In genomic region chr19:37217855-37218591, GRCh38 we compare ENCODE assay signal across 1 cellular context.
A peak's percentile ranks its signal among the peaks of the same experiment; 100 is the strongest.
TF ChIP-seq lines count a peak whose summit lies in the region.

Gene ZNF383 (plus strand): TSS chr19:37218214. CDS start chr19:37230454, 12,240 bp downstream.

TF ChIP-seq in HEK293, 187 proteins besides CTCF, POLR2A, EP300 and RAD21 (continued from another document and continues in another):
- no peak; the same call in none of the 2 replicates for TF ChIP-seq ZSCAN5A (tag by site-specific recombination; IDR thresholded peaks at IDR 0.05)
- peak; percentile 89 for TF ChIP-seq ZNF561 (tag by site-specific recombination; IDR thresholded peaks at IDR 0.05; ENCODE audit: borderline replicate concordance)
- TF ChIP-seq ZNF354C (tag by site-specific recombination; IDR thresholded peaks at IDR 0.05; ENCODE audit: borderline replicate concordance, low read depth) = no peak
- TF ChIP-seq PRDM4 (tag by site-specific recombination; IDR thresholded peaks at IDR 0.05) = peak; percentile 58; the same call in 1 of the 2 replicates
- peak; percentile 97 for TF ChIP-seq ZNF324 (tag by site-specific recombination; IDR thresholded peaks at IDR 0.05)
- no peak for TF ChIP-seq ZBTB6 (tag by site-specific recombination; IDR thresholded peaks at IDR 0.05)
- TF ChIP-seq SALL2 (tag by site-specific recombination; IDR thresholded peaks at IDR 0.05; ENCODE audit: borderline replicate concordance) = no peak
- TF ChIP-seq ZNF777 (tag by site-specific recombination; IDR thresholded peaks at IDR 0.05; ENCODE audit: borderline replicate concordance) = no peak
- no peak for TF ChIP-seq ZNF426 (tag by site-specific recombination; IDR thresholded peaks at IDR 0.05)
- peak; percentile 100 for TF ChIP-seq ZNF335 (tag by site-specific recombination; conservative IDR thresholded peaks at IDR 0.05)
- no peak for TF ChIP-seq ZNF530 (tag by site-specific recombination; IDR thresholded peaks at IDR 0.05; ENCODE audit: low read depth)
- TF ChIP-seq, protein P1, sequence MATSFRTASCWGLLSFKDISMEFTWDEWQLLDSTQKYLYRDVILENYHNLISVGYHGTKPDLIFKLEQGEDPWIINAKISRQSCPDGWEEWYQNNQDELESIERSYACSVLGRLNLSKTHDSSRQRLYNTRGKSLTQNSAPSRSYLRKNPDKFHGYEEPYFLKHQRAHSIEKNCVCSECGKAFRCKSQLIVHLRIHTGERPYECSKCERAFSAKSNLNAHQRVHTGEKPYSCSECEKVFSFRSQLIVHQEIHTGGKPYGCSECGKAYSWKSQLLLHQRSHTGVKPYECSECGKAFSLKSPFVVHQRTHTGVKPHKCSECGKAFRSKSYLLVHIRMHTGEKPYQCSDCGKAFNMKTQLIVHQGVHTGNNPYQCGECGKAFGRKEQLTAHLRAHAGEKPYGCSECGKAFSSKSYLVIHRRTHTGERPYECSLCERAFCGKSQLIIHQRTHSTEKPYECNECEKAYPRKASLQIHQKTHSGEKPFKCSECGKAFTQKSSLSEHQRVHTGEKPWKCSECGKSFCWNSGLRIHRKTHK (tag by site-specific recombination; IDR thresholded peaks at IDR 0.05) = no peak
- peak; percentile 87; the same call in 1 of the 2 replicates for TF ChIP-seq OVOL3 (tag by site-specific recombination; IDR thresholded peaks at IDR 0.05)
- TF ChIP-seq ZNF76 (tag by site-specific recombination; IDR thresholded peaks at IDR 0.05; ENCODE audit: borderline replicate concordance, low read depth) = peak; percentile 99
- peak; percentile 92 for TF ChIP-seq SP7 (tag by site-specific recombination; IDR thresholded peaks at IDR 0.05)
- TF ChIP-seq ZBTB17 (tag by site-specific recombination; IDR thresholded peaks at IDR 0.05) = peak; percentile 100
- no peak; the same call in 1 of the 2 replicates for TF ChIP-seq ZNF514 (tag by site-specific recombination; IDR thresholded peaks at IDR 0.05)
- TF ChIP-seq GLIS1 (tag by site-specific recombination; IDR thresholded peaks at IDR 0.05) = peak; percentile 40
- TF ChIP-seq ZNF221 (tag by site-specific recombination; IDR thresholded peaks at IDR 0.05; ENCODE audit: borderline replicate concordance) = no peak
- TF ChIP-seq, protein P2, sequence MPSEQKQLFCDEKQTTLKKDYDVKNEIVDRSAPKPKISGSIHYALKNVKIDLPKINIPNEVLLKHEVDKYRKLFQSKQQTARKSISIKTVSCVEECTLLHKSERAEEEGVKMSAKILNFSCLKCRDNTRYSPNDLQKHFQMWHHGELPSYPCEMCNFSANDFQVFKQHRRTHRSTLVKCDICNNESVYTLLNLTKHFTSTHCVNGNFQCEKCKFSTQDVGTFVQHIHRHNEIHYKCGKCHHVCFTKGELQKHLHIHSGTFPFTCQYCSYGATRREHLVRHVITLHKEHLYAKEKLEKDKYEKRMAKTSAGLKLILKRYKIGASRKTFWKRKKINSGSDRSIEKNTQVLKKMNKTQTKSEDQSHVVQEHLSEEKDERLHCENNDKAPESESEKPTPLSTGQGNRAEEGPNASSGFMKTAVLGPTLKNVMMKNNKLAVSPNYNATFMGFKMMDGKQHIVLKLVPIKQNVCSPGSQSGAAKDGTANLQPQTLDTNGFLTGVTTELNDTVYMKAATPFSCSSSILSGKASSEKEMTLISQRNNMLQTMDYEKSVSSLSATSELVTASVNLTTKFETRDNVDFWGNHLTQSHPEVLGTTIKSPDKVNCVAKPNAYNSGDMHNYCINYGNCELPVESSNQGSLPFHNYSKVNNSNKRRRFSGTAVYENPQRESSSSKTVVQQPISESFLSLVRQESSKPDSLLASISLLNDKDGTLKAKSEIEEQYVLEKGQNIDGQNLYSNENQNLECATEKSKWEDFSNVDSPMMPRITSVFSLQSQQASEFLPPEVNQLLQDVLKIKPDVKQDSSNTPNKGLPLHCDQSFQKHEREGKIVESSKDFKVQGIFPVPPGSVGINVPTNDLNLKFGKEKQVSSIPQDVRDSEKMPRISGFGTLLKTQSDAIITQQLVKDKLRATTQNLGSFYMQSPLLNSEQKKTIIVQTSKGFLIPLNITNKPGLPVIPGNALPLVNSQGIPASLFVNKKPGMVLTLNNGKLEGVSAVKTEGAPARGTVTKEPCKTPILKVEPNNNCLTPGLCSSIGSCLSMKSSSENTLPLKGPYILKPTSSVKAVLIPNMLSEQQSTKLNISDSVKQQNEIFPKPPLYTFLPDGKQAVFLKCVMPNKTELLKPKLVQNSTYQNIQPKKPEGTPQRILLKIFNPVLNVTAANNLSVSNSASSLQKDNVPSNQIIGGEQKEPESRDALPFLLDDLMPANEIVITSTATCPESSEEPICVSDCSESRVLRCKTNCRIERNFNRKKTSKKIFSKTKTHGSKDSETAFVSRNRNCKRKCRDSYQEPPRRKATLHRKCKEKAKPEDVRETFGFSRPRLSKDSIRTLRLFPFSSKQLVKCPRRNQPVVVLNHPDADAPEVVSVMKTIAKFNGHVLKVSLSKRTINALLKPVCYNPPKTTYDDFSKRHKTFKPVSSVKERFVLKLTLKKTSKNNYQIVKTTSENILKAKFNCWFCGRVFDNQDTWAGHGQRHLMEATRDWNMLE (tag by site-specific recombination; conservative IDR thresholded peaks at IDR 0.05; ENCODE audit: low read depth) = peak; percentile 63
- TF ChIP-seq, protein P3, sequence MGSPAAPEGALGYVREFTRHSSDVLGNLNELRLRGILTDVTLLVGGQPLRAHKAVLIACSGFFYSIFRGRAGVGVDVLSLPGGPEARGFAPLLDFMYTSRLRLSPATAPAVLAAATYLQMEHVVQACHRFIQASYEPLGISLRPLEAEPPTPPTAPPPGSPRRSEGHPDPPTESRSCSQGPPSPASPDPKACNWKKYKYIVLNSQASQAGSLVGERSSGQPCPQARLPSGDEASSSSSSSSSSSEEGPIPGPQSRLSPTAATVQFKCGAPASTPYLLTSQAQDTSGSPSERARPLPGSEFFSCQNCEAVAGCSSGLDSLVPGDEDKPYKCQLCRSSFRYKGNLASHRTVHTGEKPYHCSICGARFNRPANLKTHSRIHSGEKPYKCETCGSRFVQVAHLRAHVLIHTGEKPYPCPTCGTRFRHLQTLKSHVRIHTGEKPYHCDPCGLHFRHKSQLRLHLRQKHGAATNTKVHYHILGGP (tag by site-specific recombination; IDR thresholded peaks at IDR 0.05) = no peak
- no peak for TF ChIP-seq SETDB1 (IDR thresholded peaks at IDR 0.05; ENCODE audit: insufficient read length, low read length)
- TF ChIP-seq, protein P4, sequence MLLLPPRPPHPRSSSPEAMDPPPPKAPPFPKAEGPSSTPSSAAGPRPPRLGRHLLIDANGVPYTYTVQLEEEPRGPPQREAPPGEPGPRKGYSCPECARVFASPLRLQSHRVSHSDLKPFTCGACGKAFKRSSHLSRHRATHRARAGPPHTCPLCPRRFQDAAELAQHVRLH (tag by site-specific recombination; IDR thresholded peaks at IDR 0.05) = peak; percentile 98
- no peak for TF ChIP-seq ZNF571 (tag by site-specific recombination; IDR thresholded peaks at IDR 0.05)
- TF ChIP-seq ZFHX2 (tag by site-specific recombination; conservative IDR thresholded peaks at IDR 0.05) = peak; percentile 99
- no peak for TF ChIP-seq ZNF623 (tag by site-specific recombination; IDR thresholded peaks at IDR 0.05)
- TF ChIP-seq ZNF473 (tag by site-specific recombination; IDR thresholded peaks at IDR 0.05) = no peak
- TF ChIP-seq, protein P5, sequence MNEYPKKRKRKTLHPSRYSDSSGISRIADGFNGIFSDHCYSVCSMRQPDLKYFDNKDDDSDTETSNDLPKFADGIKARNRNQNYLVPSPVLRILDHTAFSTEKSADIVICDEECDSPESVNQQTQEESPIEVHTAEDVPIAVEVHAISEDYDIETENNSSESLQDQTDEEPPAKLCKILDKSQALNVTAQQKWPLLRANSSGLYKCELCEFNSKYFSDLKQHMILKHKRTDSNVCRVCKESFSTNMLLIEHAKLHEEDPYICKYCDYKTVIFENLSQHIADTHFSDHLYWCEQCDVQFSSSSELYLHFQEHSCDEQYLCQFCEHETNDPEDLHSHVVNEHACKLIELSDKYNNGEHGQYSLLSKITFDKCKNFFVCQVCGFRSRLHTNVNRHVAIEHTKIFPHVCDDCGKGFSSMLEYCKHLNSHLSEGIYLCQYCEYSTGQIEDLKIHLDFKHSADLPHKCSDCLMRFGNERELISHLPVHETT (tag by site-specific recombination; IDR thresholded peaks at IDR 0.05) = peak; percentile 94
- no peak; the same call in 1 of the 2 replicates for TF ChIP-seq ZNF155 (tag by site-specific recombination; IDR thresholded peaks at IDR 0.05)
- TF ChIP-seq ZBTB21 (tag by site-specific recombination; IDR thresholded peaks at IDR 0.05) = peak; percentile 85
- TF ChIP-seq ZNF785 (tag by site-specific recombination; IDR thresholded peaks at IDR 0.05) = peak; percentile 87
- no peak; the same call in 1 of the 2 replicates for TF ChIP-seq ZFP41 (tag by site-specific recombination; IDR thresholded peaks at IDR 0.05; ENCODE audit: borderline replicate concordance)
- no peak for TF ChIP-seq ZNF555 (tag by site-specific recombination; conservative IDR thresholded peaks at IDR 0.05)
- TF ChIP-seq KLF7 (tag by site-specific recombination; IDR thresholded peaks at IDR 0.05; ENCODE audit: borderline replicate concordance) = peak; percentile 87; the same call in 1 of the 2 replicates
- TF ChIP-seq ZNF341 (tag by site-specific recombination; IDR thresholded peaks at IDR 0.05; ENCODE audit: low read depth) = no peak
- TF ChIP-seq ZNF37A (tag by site-specific recombination; IDR thresholded peaks at IDR 0.05) = no peak
- TF ChIP-seq ZNF660 (tag by site-specific recombination; IDR thresholded peaks at IDR 0.05) = peak; percentile 94
- TF ChIP-seq PATZ1 (tag by site-specific recombination; IDR thresholded peaks at IDR 0.05) = peak; percentile 79
- peak; percentile 77; the same call in 1 of the 2 replicates for TF ChIP-seq ZNF416 (tag by site-specific recombination; IDR thresholded peaks at IDR 0.05)
- TF ChIP-seq ZNF488 (tag by site-specific recombination; IDR thresholded peaks at IDR 0.05) = peak; percentile 40; the same call in 1 of the 2 replicates
- peak; percentile 89 for TF ChIP-seq INSM2 (tag by site-specific recombination; IDR thresholded peaks at IDR 0.05)
